1 cellular context compared by ENCODE assay signal in the genomic region with DNA sequence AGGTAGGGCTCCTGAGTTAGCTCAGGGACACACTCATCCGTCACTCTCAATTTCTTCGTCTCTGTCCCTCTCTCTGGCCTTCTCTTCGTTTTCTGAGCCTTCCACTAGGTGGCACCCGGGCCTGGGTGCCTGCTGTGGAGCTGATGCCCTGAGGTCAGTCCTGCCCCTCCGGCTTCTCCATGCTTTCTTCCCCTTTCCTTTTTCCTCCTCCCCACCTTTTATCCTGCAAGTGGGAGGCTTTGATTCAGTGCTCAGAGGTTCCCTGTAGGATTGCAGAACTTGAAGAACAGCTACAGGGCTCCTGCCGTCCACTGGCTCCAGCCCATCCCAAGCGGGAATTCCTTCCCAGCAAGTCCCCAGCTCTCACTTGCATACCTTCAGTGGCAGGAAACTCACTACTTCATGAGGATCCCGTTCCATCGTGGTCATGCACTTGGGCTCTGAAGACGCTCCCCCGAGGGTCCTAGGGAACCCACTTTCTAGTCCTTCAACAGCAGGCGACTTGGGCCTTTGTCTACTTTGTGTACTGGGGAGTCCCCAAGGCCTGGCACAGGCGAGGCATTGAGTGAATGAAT.
TF ChIP-seq lines count a peak whose summit lies in the region.

No MANE protein-coding gene starts in this region.

TF ChIP-seq in K562, 482 proteins besides CTCF, POLR2A, EP300 and RAD21 (continued from another document and continues in another):
- TF ChIP-seq, protein P1, sequence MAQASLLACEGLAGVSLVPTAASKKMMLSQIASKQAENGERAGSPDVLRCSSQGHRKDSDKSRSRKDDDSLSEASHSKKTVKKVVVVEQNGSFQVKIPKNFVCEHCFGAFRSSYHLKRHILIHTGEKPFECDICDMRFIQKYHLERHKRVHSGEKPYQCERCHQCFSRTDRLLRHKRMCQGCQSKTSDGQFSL (CRISPR knock-in tag; IDR thresholded peaks at IDR 0.05), result 0 out of 2 replicates have a peak, but pooled peaks have one; percentile 46
- TF ChIP-seq, protein P1 (tag; IDR thresholded peaks at IDR 0.05), result no peak
- no peak for TF ChIP-seq GATAD2B (IDR thresholded peaks at IDR 0.05; ENCODE audit: borderline replicate concordance)
- TF ChIP-seq ZNF146 (CRISPR knock-in tag; IDR thresholded peaks at IDR 0.05; ENCODE audit: unreplicated experiment), result no peak
- TF ChIP-seq, protein P2, sequence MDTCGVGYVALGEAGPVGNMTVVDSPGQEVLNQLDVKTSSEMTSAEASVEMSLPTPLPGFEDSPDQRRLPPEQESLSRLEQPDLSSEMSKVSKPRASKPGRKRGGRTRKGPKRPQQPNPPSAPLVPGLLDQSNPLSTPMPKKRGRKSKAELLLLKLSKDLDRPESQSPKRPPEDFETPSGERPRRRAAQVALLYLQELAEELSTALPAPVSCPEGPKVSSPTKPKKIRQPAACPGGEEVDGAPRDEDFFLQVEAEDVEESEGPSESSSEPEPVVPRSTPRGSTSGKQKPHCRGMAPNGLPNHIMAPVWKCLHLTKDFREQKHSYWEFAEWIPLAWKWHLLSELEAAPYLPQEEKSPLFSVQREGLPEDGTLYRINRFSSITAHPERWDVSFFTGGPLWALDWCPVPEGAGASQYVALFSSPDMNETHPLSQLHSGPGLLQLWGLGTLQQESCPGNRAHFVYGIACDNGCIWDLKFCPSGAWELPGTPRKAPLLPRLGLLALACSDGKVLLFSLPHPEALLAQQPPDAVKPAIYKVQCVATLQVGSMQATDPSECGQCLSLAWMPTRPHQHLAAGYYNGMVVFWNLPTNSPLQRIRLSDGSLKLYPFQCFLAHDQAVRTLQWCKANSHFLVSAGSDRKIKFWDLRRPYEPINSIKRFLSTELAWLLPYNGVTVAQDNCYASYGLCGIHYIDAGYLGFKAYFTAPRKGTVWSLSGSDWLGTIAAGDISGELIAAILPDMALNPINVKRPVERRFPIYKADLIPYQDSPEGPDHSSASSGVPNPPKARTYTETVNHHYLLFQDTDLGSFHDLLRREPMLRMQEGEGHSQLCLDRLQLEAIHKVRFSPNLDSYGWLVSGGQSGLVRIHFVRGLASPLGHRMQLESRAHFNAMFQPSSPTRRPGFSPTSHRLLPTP (IDR thresholded peaks at IDR 0.05; ENCODE audit: borderline replicate concordance, extremely low read depth, insufficient read length), result no peak
- TF ChIP-seq DIDO1 (tag; IDR thresholded peaks at IDR 0.05; ENCODE audit: low read depth), result no peak
- TF ChIP-seq BCOR (IDR thresholded peaks at IDR 0.05), result no peak
- TF ChIP-seq CTBP1 (IDR thresholded peaks at IDR 0.05; ENCODE audit: borderline replicate concordance), result peak; percentile 58; the same call in 1 of the 2 replicates
- TF ChIP-seq HCFC1 (IDR thresholded peaks at IDR 0.05; ENCODE audit: low read depth, low read length), result no peak
- peak; percentile 50; the same call in 1 of the 2 replicates for TF ChIP-seq ESRRA (IDR thresholded peaks at IDR 0.05; ENCODE audit: borderline replicate concordance, low read depth)
- TF ChIP-seq ATF1 (CRISPR knock-in tag; IDR thresholded peaks at IDR 0.05), result no peak
- no peak for TF ChIP-seq ATF1 (tag; IDR thresholded peaks at IDR 0.05)
- TF ChIP-seq MTF1 (CRISPR knock-in tag; IDR thresholded peaks at IDR 0.05; ENCODE audit: borderline replicate concordance), result no peak
- no peak for TF ChIP-seq ZKSCAN3 (CRISPR knock-in tag; IDR thresholded peaks at IDR 0.05)
- TF ChIP-seq PRPF4 (IDR thresholded peaks at IDR 0.05; ENCODE audit: insufficient read depth, low read depth, low read length, poor library complexity, severe bottlenecking), result no peak
- peak; percentile 56 to 72; a peak in 2 of 4 replicates for TF ChIP-seq MAZ (CRISPR knock-in tag; conservative IDR thresholded peaks at IDR 0.05 in 1 of 2, IDR thresholded peaks at IDR 0.05 in 1 of 2)
- TF ChIP-seq LARP7 (IDR thresholded peaks at IDR 0.05), result no peak
- TF ChIP-seq, protein P3, sequence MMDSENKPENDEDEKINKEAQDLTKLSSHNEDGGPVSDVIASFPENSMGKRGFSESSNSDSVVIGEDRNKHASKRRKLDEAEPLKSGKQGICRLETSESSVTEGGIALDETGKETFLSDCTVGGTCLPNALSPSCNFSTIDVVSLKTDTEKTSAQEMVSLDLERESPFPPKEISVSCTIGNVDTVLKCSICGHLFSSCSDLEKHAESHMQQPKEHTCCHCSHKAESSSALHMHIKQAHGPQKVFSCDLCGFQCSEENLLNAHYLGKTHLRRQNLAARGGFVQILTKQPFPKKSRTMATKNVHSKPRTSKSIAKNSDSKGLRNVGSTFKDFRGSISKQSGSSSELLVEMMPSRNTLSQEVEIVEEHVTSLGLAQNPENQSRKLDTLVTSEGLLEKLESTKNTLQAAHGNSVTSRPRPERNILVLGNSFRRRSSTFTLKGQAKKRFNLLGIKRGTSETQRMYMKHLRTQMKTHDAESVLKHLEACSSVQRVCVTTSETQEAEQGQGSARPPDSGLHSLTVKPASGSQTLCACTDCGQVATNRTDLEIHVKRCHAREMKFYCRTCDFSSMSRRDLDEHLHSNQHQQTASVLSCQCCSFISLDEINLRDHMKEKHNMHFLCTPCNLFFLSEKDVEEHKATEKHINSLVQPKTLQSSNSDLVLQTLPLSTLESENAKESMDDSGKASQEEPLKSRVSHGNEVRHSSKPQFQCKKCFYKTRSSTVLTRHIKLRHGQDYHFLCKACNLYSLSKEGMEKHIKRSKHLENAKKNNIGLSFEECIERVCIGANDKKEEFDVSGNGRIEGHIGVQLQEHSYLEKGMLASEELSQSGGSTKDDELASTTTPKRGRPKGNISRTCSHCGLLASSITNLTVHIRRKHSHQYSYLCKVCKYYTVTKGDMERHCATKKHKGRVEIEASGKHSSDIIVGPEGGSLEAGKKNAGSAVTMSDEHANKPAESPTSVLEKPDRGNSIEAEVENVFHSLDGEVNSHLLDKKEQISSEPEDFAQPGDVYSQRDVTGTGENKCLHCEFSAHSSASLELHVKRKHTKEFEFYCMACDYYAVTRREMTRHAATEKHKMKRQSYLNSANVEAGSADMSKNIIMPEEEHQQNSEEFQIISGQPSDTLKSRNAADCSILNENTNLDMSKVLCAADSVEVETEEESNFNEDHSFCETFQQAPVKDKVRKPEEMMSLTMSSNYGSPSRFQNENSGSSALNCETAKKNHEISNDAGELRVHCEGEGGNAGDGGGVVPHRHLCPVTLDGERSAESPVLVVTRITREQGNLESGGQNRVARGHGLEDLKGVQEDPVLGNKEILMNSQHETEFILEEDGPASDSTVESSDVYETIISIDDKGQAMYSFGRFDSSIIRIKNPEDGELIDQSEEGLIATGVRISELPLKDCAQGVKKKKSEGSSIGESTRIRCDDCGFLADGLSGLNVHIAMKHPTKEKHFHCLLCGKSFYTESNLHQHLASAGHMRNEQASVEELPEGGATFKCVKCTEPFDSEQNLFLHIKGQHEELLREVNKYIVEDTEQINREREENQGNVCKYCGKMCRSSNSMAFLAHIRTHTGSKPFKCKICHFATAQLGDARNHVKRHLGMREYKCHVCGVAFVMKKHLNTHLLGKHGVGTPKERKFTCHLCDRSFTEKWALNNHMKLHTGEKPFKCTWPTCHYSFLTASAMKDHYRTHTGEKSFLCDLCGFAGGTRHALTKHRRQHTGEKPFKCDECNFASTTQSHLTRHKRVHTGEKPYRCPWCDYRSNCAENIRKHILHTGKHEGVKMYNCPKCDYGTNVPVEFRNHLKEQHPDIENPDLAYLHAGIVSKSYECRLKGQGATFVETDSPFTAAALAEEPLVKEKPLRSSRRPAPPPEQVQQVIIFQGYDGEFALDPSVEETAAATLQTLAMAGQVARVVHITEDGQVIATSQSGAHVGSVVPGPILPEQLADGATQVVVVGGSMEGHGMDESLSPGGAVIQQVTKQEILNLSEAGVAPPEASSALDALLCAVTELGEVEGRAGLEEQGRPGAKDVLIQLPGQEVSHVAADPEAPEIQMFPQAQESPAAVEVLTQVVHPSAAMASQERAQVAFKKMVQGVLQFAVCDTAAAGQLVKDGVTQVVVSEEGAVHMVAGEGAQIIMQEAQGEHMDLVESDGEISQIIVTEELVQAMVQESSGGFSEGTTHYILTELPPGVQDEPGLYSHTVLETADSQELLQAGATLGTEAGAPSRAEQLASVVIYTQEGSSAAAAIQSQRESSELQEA (IDR thresholded peaks at IDR 0.05; ENCODE audit: low read depth), result no peak
- TF ChIP-seq NR2C1 (IDR thresholded peaks at IDR 0.05), result no peak; the same call in 1 of the 2 replicates
- TF ChIP-seq NR2C1 (tag; IDR thresholded peaks at IDR 0.05), result no peak
- TF ChIP-seq, protein P4, sequence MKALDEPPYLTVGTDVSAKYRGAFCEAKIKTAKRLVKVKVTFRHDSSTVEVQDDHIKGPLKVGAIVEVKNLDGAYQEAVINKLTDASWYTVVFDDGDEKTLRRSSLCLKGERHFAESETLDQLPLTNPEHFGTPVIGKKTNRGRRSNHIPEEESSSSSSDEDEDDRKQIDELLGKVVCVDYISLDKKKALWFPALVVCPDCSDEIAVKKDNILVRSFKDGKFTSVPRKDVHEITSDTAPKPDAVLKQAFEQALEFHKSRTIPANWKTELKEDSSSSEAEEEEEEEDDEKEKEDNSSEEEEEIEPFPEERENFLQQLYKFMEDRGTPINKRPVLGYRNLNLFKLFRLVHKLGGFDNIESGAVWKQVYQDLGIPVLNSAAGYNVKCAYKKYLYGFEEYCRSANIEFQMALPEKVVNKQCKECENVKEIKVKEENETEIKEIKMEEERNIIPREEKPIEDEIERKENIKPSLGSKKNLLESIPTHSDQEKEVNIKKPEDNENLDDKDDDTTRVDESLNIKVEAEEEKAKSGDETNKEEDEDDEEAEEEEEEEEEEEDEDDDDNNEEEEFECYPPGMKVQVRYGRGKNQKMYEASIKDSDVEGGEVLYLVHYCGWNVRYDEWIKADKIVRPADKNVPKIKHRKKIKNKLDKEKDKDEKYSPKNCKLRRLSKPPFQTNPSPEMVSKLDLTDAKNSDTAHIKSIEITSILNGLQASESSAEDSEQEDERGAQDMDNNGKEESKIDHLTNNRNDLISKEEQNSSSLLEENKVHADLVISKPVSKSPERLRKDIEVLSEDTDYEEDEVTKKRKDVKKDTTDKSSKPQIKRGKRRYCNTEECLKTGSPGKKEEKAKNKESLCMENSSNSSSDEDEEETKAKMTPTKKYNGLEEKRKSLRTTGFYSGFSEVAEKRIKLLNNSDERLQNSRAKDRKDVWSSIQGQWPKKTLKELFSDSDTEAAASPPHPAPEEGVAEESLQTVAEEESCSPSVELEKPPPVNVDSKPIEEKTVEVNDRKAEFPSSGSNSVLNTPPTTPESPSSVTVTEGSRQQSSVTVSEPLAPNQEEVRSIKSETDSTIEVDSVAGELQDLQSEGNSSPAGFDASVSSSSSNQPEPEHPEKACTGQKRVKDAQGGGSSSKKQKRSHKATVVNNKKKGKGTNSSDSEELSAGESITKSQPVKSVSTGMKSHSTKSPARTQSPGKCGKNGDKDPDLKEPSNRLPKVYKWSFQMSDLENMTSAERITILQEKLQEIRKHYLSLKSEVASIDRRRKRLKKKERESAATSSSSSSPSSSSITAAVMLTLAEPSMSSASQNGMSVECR (CRISPR knock-in tag; IDR thresholded peaks at IDR 0.05), result no peak
- TF ChIP-seq TAF9B (IDR thresholded peaks at IDR 0.05; ENCODE audit: partially characterized antibody), result no peak
- TF ChIP-seq, protein P5, sequence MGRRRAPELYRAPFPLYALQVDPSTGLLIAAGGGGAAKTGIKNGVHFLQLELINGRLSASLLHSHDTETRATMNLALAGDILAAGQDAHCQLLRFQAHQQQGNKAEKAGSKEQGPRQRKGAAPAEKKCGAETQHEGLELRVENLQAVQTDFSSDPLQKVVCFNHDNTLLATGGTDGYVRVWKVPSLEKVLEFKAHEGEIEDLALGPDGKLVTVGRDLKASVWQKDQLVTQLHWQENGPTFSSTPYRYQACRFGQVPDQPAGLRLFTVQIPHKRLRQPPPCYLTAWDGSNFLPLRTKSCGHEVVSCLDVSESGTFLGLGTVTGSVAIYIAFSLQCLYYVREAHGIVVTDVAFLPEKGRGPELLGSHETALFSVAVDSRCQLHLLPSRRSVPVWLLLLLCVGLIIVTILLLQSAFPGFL (CRISPR knock-in tag; IDR thresholded peaks at IDR 0.05), result no peak
- TF ChIP-seq SIN3B (IDR thresholded peaks at IDR 0.05; ENCODE audit: low read depth), result no peak
- TF ChIP-seq PHF21A (IDR thresholded peaks at IDR 0.05; ENCODE audit: borderline replicate concordance, low read depth), result no peak
- no peak for TF ChIP-seq ZNF184 (CRISPR knock-in tag; IDR thresholded peaks at IDR 0.05)
- TF ChIP-seq SETDB1 (IDR thresholded peaks at IDR 0.05; ENCODE audit: low read length), result no peak
- no peak for TF ChIP-seq ASH1L (IDR thresholded peaks at IDR 0.05; ENCODE audit: borderline replicate concordance, low read depth, partially characterized antibody)
- TF ChIP-seq GTF2F1 (IDR thresholded peaks at IDR 0.05; ENCODE audit: low read depth, low read length), result no peak
- TF ChIP-seq KLF1 (tag; IDR thresholded peaks at IDR 0.05), result no peak
- TF ChIP-seq, protein P6, sequence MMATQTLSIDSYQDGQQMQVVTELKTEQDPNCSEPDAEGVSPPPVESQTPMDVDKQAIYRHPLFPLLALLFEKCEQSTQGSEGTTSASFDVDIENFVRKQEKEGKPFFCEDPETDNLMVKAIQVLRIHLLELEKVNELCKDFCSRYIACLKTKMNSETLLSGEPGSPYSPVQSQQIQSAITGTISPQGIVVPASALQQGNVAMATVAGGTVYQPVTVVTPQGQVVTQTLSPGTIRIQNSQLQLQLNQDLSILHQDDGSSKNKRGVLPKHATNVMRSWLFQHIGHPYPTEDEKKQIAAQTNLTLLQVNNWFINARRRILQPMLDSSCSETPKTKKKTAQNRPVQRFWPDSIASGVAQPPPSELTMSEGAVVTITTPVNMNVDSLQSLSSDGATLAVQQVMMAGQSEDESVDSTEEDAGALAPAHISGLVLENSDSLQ (IDR thresholded peaks at IDR 0.05), result peak; percentile 33; the same call in 1 of the 2 replicates
- no peak for TF ChIP-seq ADNP (tag; IDR thresholded peaks at IDR 0.05)
- TF ChIP-seq CSDE1 (IDR thresholded peaks at IDR 0.05), result no peak
- no peak for TF ChIP-seq ZNF224 (CRISPR knock-in tag; IDR thresholded peaks at IDR 0.05)
- no peak for TF ChIP-seq HMGN3 (IDR thresholded peaks at IDR 0.05; ENCODE audit: borderline replicate concordance, extremely low read depth, insufficient read length, low read depth, low read length)
- no peak for TF ChIP-seq ZBED1 (IDR thresholded peaks at IDR 0.05)
- no peak for TF ChIP-seq SPI1 (IDR thresholded peaks at IDR 0.05; ENCODE audit: borderline replicate concordance, low read depth, low read length)
- TF ChIP-seq, protein P7, sequence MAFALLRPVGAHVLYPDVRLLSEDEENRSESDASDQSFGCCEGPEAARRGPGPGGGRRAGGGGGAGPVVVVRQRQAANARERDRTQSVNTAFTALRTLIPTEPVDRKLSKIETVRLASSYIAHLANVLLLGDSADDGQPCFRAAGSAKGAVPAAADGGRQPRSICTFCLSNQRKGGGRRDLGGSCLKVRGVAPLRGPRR (CRISPR knock-in tag; IDR thresholded peaks at IDR 0.05), result no peak
- TF ChIP-seq, protein P8, sequence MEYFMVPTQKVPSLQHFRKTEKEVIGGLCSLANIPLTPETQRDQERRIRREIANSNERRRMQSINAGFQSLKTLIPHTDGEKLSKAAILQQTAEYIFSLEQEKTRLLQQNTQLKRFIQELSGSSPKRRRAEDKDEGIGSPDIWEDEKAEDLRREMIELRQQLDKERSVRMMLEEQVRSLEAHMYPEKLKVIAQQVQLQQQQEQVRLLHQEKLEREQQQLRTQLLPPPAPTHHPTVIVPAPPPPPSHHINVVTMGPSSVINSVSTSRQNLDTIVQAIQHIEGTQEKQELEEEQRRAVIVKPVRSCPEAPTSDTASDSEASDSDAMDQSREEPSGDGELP (CRISPR knock-in tag; IDR thresholded peaks at IDR 0.05; ENCODE audit: borderline replicate concordance), result peak; percentile 47; the same call in 1 of the 2 replicates
- peak; percentile 19; the same call in 1 of the 2 replicates for TF ChIP-seq L3MBTL2 (IDR thresholded peaks at IDR 0.05)
- TF ChIP-seq STAG1 (CRISPR knock-in tag; IDR thresholded peaks at IDR 0.05; ENCODE audit: borderline replicate concordance), result peak; percentile 65; the same call in 1 of the 2 replicates
- TF ChIP-seq HDAC6 (IDR thresholded peaks at IDR 0.05; ENCODE audit: low read depth, low read length), result no peak
